Comparison of ENCODE assay signal across 19 cellular contexts in genomic region chr1:184310157-184310819, GRCh38.
DNase-seq lines count a peak whose midpoint lies in the region; ATAC-seq, FAIRE-seq and TF ChIP-seq lines count a peak whose summit lies in the region.
"Had no signal": no experiment of that assay in that cellular context is flagged by ENCODE, and none has a peak within 500 bp of the region (broad histone marks: within the 10 kb centered on the region; RNA-seq: fewer than 3 reads in every experiment).

No MANE protein-coding gene starts in this region.

- intact Hi-C loops in activated CD8-positive, alpha-beta T cell treated with anti-CD3 and anti-CD28 coated beads for 36 hours (cut with micrococcal nuclease) = no loop called here
- intact Hi-C loops in esophagus muscularis mucosa (cut with DNase I) = no loop called here
- intact Hi-C loops in mucosa of descending colon (cut with DNase I, micrococcal nuclease) = no loop called here
- intact Hi-C loops in esophagus squamous epithelium (cut with DNase I) = no loop called here

- no peak for FAIRE-seq in urothelium cell line (lab: Jason Lieb, UNC)
- FAIRE-seq: GM12891, RCC 7860 had no signal

- H3K27ac ChIP-seq in esophagus muscularis mucosa (replicated peaks in 1 of 4) = no peak overlapping the region
- H3K27ac ChIP-seq in esophagus squamous epithelium = no peak overlapping the region

- H3K4me3 Mint-ChIP-seq in activated CD8-positive, alpha-beta T cell treated with anti-CD3 and anti-CD28 coated beads for 36 hours = no peak overlapping the region
- H3K4me3 Mint-ChIP-seq in activated CD8-positive, alpha-beta T cell treated with anti-CD3 and anti-CD28 coated beads, Interleukin-2, amount 10 ng/mL, durations not matched to agents 7 days and 5 days = no peak overlapping the region

- H3K36me3 Mint-ChIP-seq in activated CD8-positive, alpha-beta T cell treated with anti-CD3 and anti-CD28 coated beads for 36 hours (ENCODE audit: low read depth) = no peaks in the 10 kb centered on the region
- H3K36me3 Mint-ChIP-seq in activated CD8-positive, alpha-beta T cell treated with anti-CD3 and anti-CD28 coated beads, Interleukin-2, amount 10 ng/mL, durations not matched to agents 7 days and 5 days (ENCODE audit: low read depth) = no peaks in the 10 kb centered on the region

- peak; percentile 11 for DNase-seq in activated CD8-positive, alpha-beta T cell treated with anti-CD3 and anti-CD28 coated beads for 36 hours
- no peak for DNase-seq in activated CD8-positive, alpha-beta T cell treated with anti-CD3 and anti-CD28 coated beads, Interleukin-2, amount 10 ng/mL, durations not matched to agents 7 days and 5 days
- DNase-seq in esophagus muscularis mucosa (ENCODE audit: extremely low spot score) = no peak
- peak in 1 of 3 donors; percentile 33 for DNase-seq in mucosa of descending colon
- no peak for DNase-seq in T-helper 1 cell
- DNase-seq in esophagus squamous epithelium (lab: John Stamatoyannopoulos, UW) = no peak
- no peak for DNase-seq in urothelium cell line (ENCODE audit: low spot score)
- DNase-seq: C1 segment of cervical spinal cord, DMS79, KG1, NCI-H1048, NCI-H1694, NCI-H2171, NCI-H510A, SHP77 had no signal

- no peaks in the 10 kb centered on the region for H3K36me3 ChIP-seq in esophagus muscularis mucosa
- no peaks in the 10 kb centered on the region for H3K36me3 ChIP-seq in mucosa of descending colon (ENCODE audit: low read depth)
- H3K36me3 ChIP-seq in esophagus squamous epithelium = no peaks in the 10 kb centered on the region

- 93% methylated on average over 1 of the region's 1 CpG for WGBS in esophagus muscularis mucosa
- 89 to 100% methylated on average over 1 of the region's 1 CpG for WGBS in esophagus squamous epithelium, 2 donors

- H3K4me1 ChIP-seq in esophagus muscularis mucosa (no peaks in the 10 kb centered on the region), mucosa of descending colon (ENCODE audit: low read depth) (no peaks in the 10 kb centered on the region), esophagus squamous epithelium (no peaks in the 10 kb centered on the region)

- no peaks in the 10 kb centered on the region for H3K9me3 ChIP-seq in esophagus muscularis mucosa
- H3K9me3 ChIP-seq in mucosa of descending colon = no peaks in the 10 kb centered on the region
- no peaks in the 10 kb centered on the region for H3K9me3 ChIP-seq in esophagus squamous epithelium

- TF ChIP-seq POLR2A in esophagus muscularis mucosa (IDR thresholded peaks at IDR 0.05; ENCODE audit: low read depth) (no peak), esophagus squamous epithelium (IDR thresholded peaks at IDR 0.05) (no peak)

- H3K4me1 Mint-ChIP-seq in activated CD8-positive, alpha-beta T cell treated with anti-CD3 and anti-CD28 coated beads for 36 hours (ENCODE audit: low read depth) = no peaks in the 10 kb centered on the region
- H3K4me1 Mint-ChIP-seq in activated CD8-positive, alpha-beta T cell treated with anti-CD3 and anti-CD28 coated beads, Interleukin-2, amount 10 ng/mL, durations not matched to agents 7 days and 5 days (ENCODE audit: low read depth) = no peaks in the 10 kb centered on the region

- ATAC-seq in activated CD8-positive, alpha-beta T cell treated with anti-CD3 and anti-CD28 coated beads for 36 hours = no peak
- ATAC-seq in activated CD8-positive, alpha-beta T cell treated with anti-CD3 and anti-CD28 coated beads, Interleukin-2, amount 10 ng/mL, durations not matched to agents 7 days and 5 days = no peak
- peak; percentile 38 for ATAC-seq in mucosa of descending colon
- no peak for ATAC-seq in HG03442 (IDR thresholded peaks at IDR 0.05; ENCODE audit: unreplicated experiment)
- ATAC-seq: SK-N-SH treated with all-trans-retinoic acid at 6 μM for 48 hours had no signal

- peaks cover 10% of the 10 kb centered on the region for H3K27me3 Mint-ChIP-seq in activated CD8-positive, alpha-beta T cell treated with anti-CD3 and anti-CD28 coated beads for 36 hours
- peaks cover 2% of the 10 kb centered on the region for H3K27me3 Mint-ChIP-seq in activated CD8-positive, alpha-beta T cell treated with anti-CD3 and anti-CD28 coated beads, Interleukin-2, amount 10 ng/mL, durations not matched to agents 7 days and 5 days (ENCODE audit: low read depth)

- TF ChIP-seq EP300 in esophagus muscularis mucosa (IDR thresholded peaks at IDR 0.05) = no peak

- POLR2A ChIA-PET in activated CD8-positive, alpha-beta T cell treated with anti-CD3 and anti-CD28 coated beads for 36 hours (lab: Charles Lee) = no interaction called here
- POLR2A ChIA-PET in activated CD8-positive, alpha-beta T cell treated with anti-CD3 and anti-CD28 coated beads, Interleukin-2, amount 10 ng/mL, durations not matched to agents 7 days and 5 days (lab: Charles Lee) = no interaction called here

- peaks cover 2% of the 10 kb centered on the region for H3K9me3 Mint-ChIP-seq in activated CD8-positive, alpha-beta T cell treated with anti-CD3 and anti-CD28 coated beads for 36 hours
- H3K9me3 Mint-ChIP-seq in activated CD8-positive, alpha-beta T cell treated with anti-CD3 and anti-CD28 coated beads, Interleukin-2, amount 10 ng/mL, durations not matched to agents 7 days and 5 days (ENCODE audit: insufficient read depth) = peaks cover 5% of the 10 kb centered on the region

- CTCF ChIA-PET in activated CD8-positive, alpha-beta T cell treated with anti-CD3 and anti-CD28 coated beads for 36 hours (lab: Charles Lee) = no interaction called here
- CTCF ChIA-PET in activated CD8-positive, alpha-beta T cell treated with anti-CD3 and anti-CD28 coated beads, Interleukin-2, amount 10 ng/mL, durations not matched to agents 7 days and 5 days (lab: Charles Lee) = no interaction called here

- no peak overlapping the region for H3K4me3 ChIP-seq in esophagus muscularis mucosa
- H3K4me3 ChIP-seq in mucosa of descending colon = no peak overlapping the region
- H3K4me3 ChIP-seq in esophagus squamous epithelium = no peak overlapping the region

- no peak overlapping the region for H3K27ac Mint-ChIP-seq in activated CD8-positive, alpha-beta T cell treated with anti-CD3 and anti-CD28 coated beads for 36 hours
- H3K27ac Mint-ChIP-seq in activated CD8-positive, alpha-beta T cell treated with anti-CD3 and anti-CD28 coated beads, Interleukin-2, amount 10 ng/mL, durations not matched to agents 7 days and 5 days = no peak overlapping the region

- no peak for TF ChIP-seq CTCF in activated CD8-positive, alpha-beta T cell treated with anti-CD3 and anti-CD28 coated beads for 36 hours (IDR thresholded peaks at IDR 0.05)
- TF ChIP-seq CTCF in esophagus muscularis mucosa (IDR thresholded peaks at IDR 0.05) = peak in 2 of 3 experiments; percentile 12 to 25
- no peak for TF ChIP-seq CTCF in mucosa of descending colon (IDR thresholded peaks at IDR 0.05)
- TF ChIP-seq CTCF in esophagus squamous epithelium (IDR thresholded peaks at IDR 0.05) = no peak

- H3K27me3 ChIP-seq in esophagus muscularis mucosa = no peaks in the 10 kb centered on the region
- H3K27me3 ChIP-seq in esophagus squamous epithelium = no peaks in the 10 kb centered on the region

Comparison
In these comparisons a context has a peak if more than half of its experiments do, and no peak if none do; other contexts are left out.
1. CTCF ChIP-seq: peak in esophagus muscularis mucosa (2 of 3); none in activated CD8-positive, alpha-beta T cell treated with anti-CD3 and anti-CD28 coated beads for 36 hours (single experiment), mucosa of descending colon (single experiment) and esophagus squamous epithelium (0 of 6).